ENCODE assay signal across 18 cellular contexts in the genomic region with DNA sequence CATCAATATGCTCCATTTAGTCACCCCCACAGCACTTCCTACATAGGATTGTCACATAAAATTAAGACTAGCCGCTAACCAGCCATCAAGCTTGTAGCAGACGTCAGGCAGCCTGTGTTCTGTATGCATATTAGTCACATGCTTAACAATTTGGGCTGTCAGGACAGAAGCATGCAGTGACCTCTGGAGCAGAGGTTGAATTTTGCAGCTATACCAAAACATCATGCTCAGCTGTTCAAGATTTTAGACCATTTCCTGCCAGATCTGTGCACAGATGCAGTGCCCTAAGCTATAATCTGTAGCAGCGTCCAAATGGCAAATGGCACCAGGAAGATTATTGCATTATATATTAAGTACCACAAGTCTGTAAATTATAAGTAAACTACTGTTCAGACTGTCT.
"Had no signal": no experiment of that assay in that cellular context is flagged by ENCODE, and none has a peak within 500 bp of the region (broad histone marks: within the 10 kb centered on the region; RNA-seq: fewer than 3 reads in every experiment).

No MANE protein-coding gene starts in this region.

- DNase-seq: activated CD4-positive, alpha-beta T cell treated with anti-CD3 and anti-CD28 coated beads, Interleukin-2, amount 10 ng/mL, durations not matched to agents 24 days and 14 days; activated CD8-positive, alpha-beta T cell treated with anti-CD3 and anti-CD28 coated beads, Interleukin-2, amount 10 ng/mL, durations not matched to agents 7 days and 5 days; activated naive CD4-positive, alpha-beta T cell treated with anti-CD3 and anti-CD28 coated beads for 36 hours; activated T-cell treated with anti-CD3 and anti-CD28 coated beads, Interleukin-2, amount 50 U/mL, for 24 hours; brain microvascular endothelial cell; central memory CD4-positive, alpha-beta T cell; erythroblast; foreskin melanocyte; hypothalamus; left ventricle myocardium inferior; mammary epithelial cell; nephron progenitor cell; occipital lobe; posterior cingulate gyrus; stimulated activated naive B cell treated with anti-CD40 and anti-IgM and Interleukin-4, amounts not matched to agents 10 μg/mL and 1 μg/mL and 100 μg/mL, for 72 hours; T1000; upper lobe of left lung had no signal

- H3K4me3 Mint-ChIP-seq: activated CD4-positive, alpha-beta T cell treated with anti-CD3 and anti-CD28 coated beads, Interleukin-2, amount 10 ng/mL, durations not matched to agents 24 days and 14 days; activated CD8-positive, alpha-beta T cell treated with anti-CD3 and anti-CD28 coated beads, Interleukin-2, amount 10 ng/mL, durations not matched to agents 7 days and 5 days; activated naive CD4-positive, alpha-beta T cell treated with anti-CD3 and anti-CD28 coated beads for 36 hours; activated T-cell treated with anti-CD3 and anti-CD28 coated beads, Interleukin-2, amount 50 U/mL, for 24 hours; nephron progenitor cell; stimulated activated naive B cell treated with anti-CD40 and anti-IgM and Interleukin-4, amounts not matched to agents 10 μg/mL and 1 μg/mL and 100 μg/mL, for 72 hours had no signal

- H3K36me3 Mint-ChIP-seq: stimulated activated naive B cell treated with anti-CD40 and anti-IgM and Interleukin-4, amounts not matched to agents 10 μg/mL and 1 μg/mL and 100 μg/mL, for 72 hours had no signal

- H3K4me3 ChIP-seq: left ventricle myocardium inferior, thoracic aorta, upper lobe of left lung had no signal

- H3K27me3 Mint-ChIP-seq: activated CD4-positive, alpha-beta T cell treated with anti-CD3 and anti-CD28 coated beads, Interleukin-2, amount 10 ng/mL, durations not matched to agents 24 days and 14 days; activated T-cell treated with anti-CD3 and anti-CD28 coated beads, Interleukin-2, amount 50 U/mL, for 24 hours; stimulated activated naive B cell treated with anti-CD40 and anti-IgM and Interleukin-4, amounts not matched to agents 10 μg/mL and 1 μg/mL and 100 μg/mL, for 72 hours had no signal

- H3K27ac ChIP-seq: brain microvascular endothelial cell, left ventricle myocardium inferior, thoracic aorta, upper lobe of left lung had no signal

- H3K36me3 ChIP-seq: brain microvascular endothelial cell, left ventricle myocardium inferior, thoracic aorta, upper lobe of left lung had no signal

- ATAC-seq: activated CD8-positive, alpha-beta T cell treated with anti-CD3 and anti-CD28 coated beads, Interleukin-2, amount 10 ng/mL, durations not matched to agents 7 days and 5 days; stimulated activated naive B cell treated with anti-CD40 and anti-IgM and Interleukin-4, amounts not matched to agents 10 μg/mL and 1 μg/mL and 100 μg/mL, for 72 hours had no signal

- H3K4me1 Mint-ChIP-seq: activated CD4-positive, alpha-beta T cell treated with anti-CD3 and anti-CD28 coated beads, Interleukin-2, amount 10 ng/mL, durations not matched to agents 24 days and 14 days; stimulated activated naive B cell treated with anti-CD40 and anti-IgM and Interleukin-4, amounts not matched to agents 10 μg/mL and 1 μg/mL and 100 μg/mL, for 72 hours had no signal

- H3K27me3 ChIP-seq: brain microvascular endothelial cell, upper lobe of left lung had no signal

- H3K9me3 Mint-ChIP-seq: activated CD4-positive, alpha-beta T cell treated with anti-CD3 and anti-CD28 coated beads, Interleukin-2, amount 10 ng/mL, durations not matched to agents 24 days and 14 days; nephron progenitor cell; stimulated activated naive B cell treated with anti-CD40 and anti-IgM and Interleukin-4, amounts not matched to agents 10 μg/mL and 1 μg/mL and 100 μg/mL, for 72 hours had no signal

- H3K27ac Mint-ChIP-seq: activated CD4-positive, alpha-beta T cell treated with anti-CD3 and anti-CD28 coated beads, Interleukin-2, amount 10 ng/mL, durations not matched to agents 24 days and 14 days; activated CD8-positive, alpha-beta T cell treated with anti-CD3 and anti-CD28 coated beads, Interleukin-2, amount 10 ng/mL, durations not matched to agents 7 days and 5 days; activated naive CD4-positive, alpha-beta T cell treated with anti-CD3 and anti-CD28 coated beads for 36 hours; activated T-cell treated with anti-CD3 and anti-CD28 coated beads, Interleukin-2, amount 50 U/mL, for 24 hours; nephron progenitor cell; stimulated activated naive B cell treated with anti-CD40 and anti-IgM and Interleukin-4, amounts not matched to agents 10 μg/mL and 1 μg/mL and 100 μg/mL, for 72 hours had no signal

- H3K4me1 ChIP-seq: left ventricle myocardium inferior, upper lobe of left lung had no signal

- H3K9me3 ChIP-seq: left ventricle myocardium inferior, thoracic aorta, upper lobe of left lung had no signal
